10 cellular contexts compared by ENCODE assay signal in the genomic region with DNA sequence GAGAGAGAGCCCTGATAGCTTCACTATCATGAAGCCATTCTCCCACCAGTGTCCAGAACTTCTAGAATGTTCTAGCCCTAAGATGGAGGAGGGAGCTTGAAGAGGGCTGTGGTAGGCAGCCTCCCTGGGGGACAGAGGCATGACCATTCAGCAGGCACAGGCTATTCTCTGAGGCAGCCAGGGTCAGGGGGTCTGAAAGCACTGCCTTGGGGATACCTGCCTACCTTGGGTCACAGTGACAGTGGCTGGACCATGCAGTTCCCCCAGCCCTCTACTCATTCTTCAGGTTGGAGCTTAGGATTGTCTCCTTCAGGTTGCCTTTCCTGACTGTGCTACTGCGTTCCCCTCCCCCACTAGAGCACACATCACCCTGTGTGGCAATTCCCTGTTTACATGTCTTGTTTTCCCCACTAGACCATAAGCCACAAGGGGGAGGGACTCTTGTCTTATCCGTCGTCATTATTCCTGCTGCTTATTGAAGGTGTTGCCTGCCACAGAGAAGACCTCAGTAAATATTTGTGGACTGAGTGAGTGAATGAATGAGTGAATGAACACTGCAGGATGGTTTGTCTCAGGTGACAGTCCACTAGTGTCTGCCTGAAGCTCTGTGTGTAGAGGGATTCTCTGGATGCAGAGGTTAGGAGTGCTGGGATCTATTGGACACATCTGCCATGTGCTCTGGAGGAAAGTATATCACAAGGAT. TPM values are rescaled to one million over a fixed set of nuclear protein-coding genes. Genes with fewer than 3 reads are reported as not detected.
DNase-seq lines count a peak whose midpoint lies in the region; ATAC-seq lines count a peak whose summit lies in the region.
"Had no signal": no experiment of that assay in that cellular context is flagged by ENCODE, and none has a peak within 500 bp of the region (broad histone marks: within the 10 kb centered on the region; RNA-seq: fewer than 3 reads in every experiment).

No MANE protein-coding gene starts in this region.

- peak; percentile 24 for ATAC-seq in T-helper 17 cell
- ATAC-seq in stimulated activated memory B cell treated with anti-CD40 and anti-IgM and Interleukin-4, amounts not matched to agents 10 μg/mL and 1 μg/mL and 100 μg/mL, for 72 hours, result no peak

- no peaks in the 10 kb centered on the region for H3K9me3 ChIP-seq in T-helper 17 cell (ENCODE audit: control insufficient read depth, low read length, poor library complexity, severe bottlenecking)
- H3K9me3 ChIP-seq: uterus had no signal

- H3K4me1 Mint-ChIP-seq in activated CD4-positive, alpha-beta T cell treated with anti-CD3 and anti-CD28 coated beads, Interleukin-2, amount 10 ng/mL, durations not matched to agents 7 days and 5 days, result peaks cover 80% of the 10 kb centered on the region
- peaks cover 71% of the 10 kb centered on the region for H3K4me1 Mint-ChIP-seq in T-helper 17 cell
- H3K4me1 Mint-ChIP-seq in stimulated activated memory B cell treated with anti-CD40 and anti-IgM and Interleukin-4, amounts not matched to agents 10 μg/mL and 1 μg/mL and 100 μg/mL, for 72 hours, result peaks cover 72% of the 10 kb centered on the region

- CTCF ChIA-PET in activated CD4-positive, alpha-beta T cell treated with anti-CD3 and anti-CD28 coated beads, Interleukin-2, amount 10 ng/mL, durations not matched to agents 7 days and 5 days (lab: Charles Lee), result interaction anchor here (0.6 to 5.9 kb wide), 9 partner anchors 11 to 672 kb away, joined by 3 to 29 read pairs (median 3); no protein-coding TSS in a partner anchor

- peaks cover 70% of the 10 kb centered on the region for H3K36me3 Mint-ChIP-seq in activated CD4-positive, alpha-beta T cell treated with anti-CD3 and anti-CD28 coated beads, Interleukin-2, amount 10 ng/mL, durations not matched to agents 7 days and 5 days (ENCODE audit: low read depth)
- peaks cover 14% of the 10 kb centered on the region for H3K36me3 Mint-ChIP-seq in T-helper 17 cell (ENCODE audit: low read depth)
- H3K36me3 Mint-ChIP-seq in stimulated activated memory B cell treated with anti-CD40 and anti-IgM and Interleukin-4, amounts not matched to agents 10 μg/mL and 1 μg/mL and 100 μg/mL, for 72 hours, result peaks cover 59% of the 10 kb centered on the region

- peak overlapping the region; percentile 99 for H3K27ac Mint-ChIP-seq in activated CD4-positive, alpha-beta T cell treated with anti-CD3 and anti-CD28 coated beads, Interleukin-2, amount 10 ng/mL, durations not matched to agents 7 days and 5 days
- H3K27ac Mint-ChIP-seq in T-helper 17 cell, result peak overlapping the region; percentile 100
- peak overlapping the region; percentile 94 for H3K27ac Mint-ChIP-seq in stimulated activated memory B cell treated with anti-CD40 and anti-IgM and Interleukin-4, amounts not matched to agents 10 μg/mL and 1 μg/mL and 100 μg/mL, for 72 hours

- no peak overlapping the region for H3K4me3 Mint-ChIP-seq in activated CD4-positive, alpha-beta T cell treated with anti-CD3 and anti-CD28 coated beads, Interleukin-2, amount 10 ng/mL, durations not matched to agents 7 days and 5 days
- H3K4me3 Mint-ChIP-seq in T-helper 17 cell, result peak overlapping the region; percentile 68
- no peak overlapping the region for H3K4me3 Mint-ChIP-seq in stimulated activated memory B cell treated with anti-CD40 and anti-IgM and Interleukin-4, amounts not matched to agents 10 μg/mL and 1 μg/mL and 100 μg/mL, for 72 hours

- H3K27me3 Mint-ChIP-seq in activated CD4-positive, alpha-beta T cell treated with anti-CD3 and anti-CD28 coated beads, Interleukin-2, amount 10 ng/mL, durations not matched to agents 7 days and 5 days, result no peaks in the 10 kb centered on the region
- H3K27me3 Mint-ChIP-seq in T-helper 17 cell, result no peaks in the 10 kb centered on the region
- H3K27me3 Mint-ChIP-seq in stimulated activated memory B cell treated with anti-CD40 and anti-IgM and Interleukin-4, amounts not matched to agents 10 μg/mL and 1 μg/mL and 100 μg/mL, for 72 hours, result no peaks in the 10 kb centered on the region

- DNase-seq in activated CD4-positive, alpha-beta T cell treated with anti-CD3 and anti-CD28 coated beads, Interleukin-2, amount 10 ng/mL, durations not matched to agents 7 days and 5 days, result no peak
- DNase-seq in activated CD4-positive, alpha-beta T cell treated with anti-CD3 and anti-CD28 coated beads for 4 hours, result no peak
- DNase-seq in T-helper 17 cell (peak in 1 of 3 donors; percentile 18), fibroblast of gingiva (ENCODE audit: low read depth) (peak; percentile 38)
- DNase-seq in stimulated activated naive CD4-positive, alpha-beta T cell (lab: John Stamatoyannopoulos, UW), result no peak
- no peak for DNase-seq in stimulated activated CD4-positive, alpha-beta T cell treated with anti-CD3 and anti-CD28 coated beads, Interleukin-4, amount 100 ng/mL, for 24 hours
- DNase-seq in stimulated activated CD4-positive, alpha-beta T cell treated with anti-CD3 and anti-CD28 coated beads, Interleukin-4, amount 100 ng/mL, for 4 hours, result no peak
- DNase-seq: activated CD8-positive, alpha-beta memory T cell treated with anti-CD3 and anti-CD28 coated beads, Interleukin-2, amount 50 U/mL, for 48 hours; uterus had no signal

- POLR2A ChIA-PET in activated CD4-positive, alpha-beta T cell treated with anti-CD3 and anti-CD28 coated beads, Interleukin-2, amount 10 ng/mL, durations not matched to agents 7 days and 5 days (lab: Charles Lee), result no interaction called here

- no peaks in the 10 kb centered on the region for H3K9me3 Mint-ChIP-seq in activated CD4-positive, alpha-beta T cell treated with anti-CD3 and anti-CD28 coated beads, Interleukin-2, amount 10 ng/mL, durations not matched to agents 7 days and 5 days
- no peaks in the 10 kb centered on the region for H3K9me3 Mint-ChIP-seq in stimulated activated memory B cell treated with anti-CD40 and anti-IgM and Interleukin-4, amounts not matched to agents 10 μg/mL and 1 μg/mL and 100 μg/mL, for 72 hours

RNA-seq across cellular contexts. Expression of gene ZDHHC18, which starts 5.2 kb away (rescaled TPM):
- total RNA-seq in activated CD4-positive, alpha-beta T cell treated with anti-CD3 and anti-CD28 coated beads, Interleukin-2, amount 10 ng/mL, durations not matched to agents 7 days and 5 days, result 10 to 100 TPM; 45.1 to 55.0 TPM
- total RNA-seq in T-helper 17 cell, result 10 to 100 TPM; 70.2 to 71.2 TPM

RNA-seq across cellular contexts. Expression of gene SFN, which starts 31.3 kb away (rescaled TPM):
- 1 to 10 TPM; 2.4 to 3.0 TPM for total RNA-seq in activated CD4-positive, alpha-beta T cell treated with anti-CD3 and anti-CD28 coated beads, Interleukin-2, amount 10 ng/mL, durations not matched to agents 7 days and 5 days
- total RNA-seq in T-helper 17 cell, result 1 to 10 TPM; 1.3 TPM

RNA-seq across cellular contexts. Expression of gene PIGV, which starts 43.9 kb away (rescaled TPM):
- 10 to 100 TPM; 16.4 to 16.9 TPM for total RNA-seq in activated CD4-positive, alpha-beta T cell treated with anti-CD3 and anti-CD28 coated beads, Interleukin-2, amount 10 ng/mL, durations not matched to agents 7 days and 5 days
- total RNA-seq in T-helper 17 cell, result 10 to 100 TPM; 12.0 to 14.3 TPM

RNA-seq across cellular contexts. Expression of gene GPN2, which starts 58.4 kb away (rescaled TPM):
- total RNA-seq in activated CD4-positive, alpha-beta T cell treated with anti-CD3 and anti-CD28 coated beads, Interleukin-2, amount 10 ng/mL, durations not matched to agents 7 days and 5 days, result 10 to 100 TPM; 25.9 to 26.9 TPM
- total RNA-seq in T-helper 17 cell, result 10 to 100 TPM; 29.1 to 41.9 TPM
